ENCODE assay signal across 17 cellular contexts in the genomic region with DNA sequence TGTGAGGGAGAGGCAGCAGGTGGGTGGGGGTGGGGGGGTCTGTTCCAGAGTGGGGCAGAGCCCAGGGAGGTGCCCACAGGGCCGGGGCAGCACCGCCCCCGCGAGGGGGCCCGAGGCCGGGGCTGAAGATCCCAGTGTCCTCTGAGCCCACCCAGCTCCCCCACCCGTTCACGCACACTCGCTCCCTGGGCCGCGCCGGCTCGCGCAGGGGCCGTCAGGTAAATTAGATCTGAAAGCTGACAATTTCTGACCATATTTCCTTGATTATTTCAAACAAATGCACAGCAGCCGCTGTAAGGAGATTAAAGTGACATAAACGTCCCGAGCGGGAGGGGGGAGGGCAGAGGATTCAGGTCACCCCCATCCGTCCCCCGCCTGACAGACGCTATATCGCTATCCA.
"Had no signal": no experiment of that assay in that cellular context is flagged by ENCODE, and none has a peak within 500 bp of the region (broad histone marks: within the 10 kb centered on the region; RNA-seq: fewer than 3 reads in every experiment).

No MANE protein-coding gene starts in this region.

- H3K36me3 Mint-ChIP-seq: activated naive CD4-positive, alpha-beta T cell treated with anti-CD3 and anti-CD28 coated beads, Interleukin-2, amount 10 ng/mL, durations not matched to agents 7 days and 5 days; mesothelial cell of epicardium; naive B cell had no signal

- H3K27me3 Mint-ChIP-seq: activated CD4-positive, alpha-beta T cell treated with anti-CD3 and anti-CD28 coated beads, Interleukin-2, amount 10 ng/mL, durations not matched to agents 7 days and 5 days; naive B cell; stimulated activated naive CD8-positive, alpha-beta T cell treated with anti-CD3 and anti-CD28 coated beads, Interleukin-15, Interleukin-2, amounts not matched to agents 100 ng/mL and 50 ng/mL, for 24 hours had no signal

- H3K27me3 ChIP-seq: adrenal gland, uterus had no signal

- H3K27ac Mint-ChIP-seq: activated CD4-positive, alpha-beta T cell treated with anti-CD3 and anti-CD28 coated beads, Interleukin-2, amount 10 ng/mL, durations not matched to agents 7 days and 5 days; activated naive CD4-positive, alpha-beta T cell treated with anti-CD3 and anti-CD28 coated beads, Interleukin-2, amount 10 ng/mL, durations not matched to agents 7 days and 5 days; activated T-helper 2 cell treated with anti-CD3 and anti-CD28 coated beads, Interferon-gamma antibody, Interleukin-2, Interleukin-4, amounts not matched to agents 10 μg/mL and 5 μg/mL and 100 μg/mL, durations not matched to agents 14 hours and 24 hours and 36 hours; mesothelial cell of epicardium; stimulated activated naive CD8-positive, alpha-beta T cell treated with anti-CD3 and anti-CD28 coated beads, Interleukin-15, Interleukin-2, amounts not matched to agents 100 ng/mL and 50 ng/mL, for 24 hours; T-helper 1 cell treated with Interleukin-12 subunit alpha and Interleukin-12 subunit beta and Interleukin-4 antibody, amounts not matched to agents 30 μg/mL and 1 μg/mL, for 36 hours had no signal

- H3K4me3 Mint-ChIP-seq: activated CD4-positive, alpha-beta T cell treated with anti-CD3 and anti-CD28 coated beads, Interleukin-2, amount 10 ng/mL, durations not matched to agents 7 days and 5 days; activated naive CD4-positive, alpha-beta T cell treated with anti-CD3 and anti-CD28 coated beads, Interleukin-2, amount 10 ng/mL, durations not matched to agents 7 days and 5 days; mesothelial cell of epicardium; naive B cell; stimulated activated naive CD8-positive, alpha-beta T cell treated with anti-CD3 and anti-CD28 coated beads, Interleukin-15, Interleukin-2, amounts not matched to agents 100 ng/mL and 50 ng/mL, for 24 hours; T-helper 1 cell treated with Interleukin-12 subunit alpha and Interleukin-12 subunit beta and Interleukin-4 antibody, amounts not matched to agents 30 μg/mL and 1 μg/mL, for 36 hours had no signal

- H3K36me3 ChIP-seq: adrenal gland, thoracic aorta, uterus had no signal

- H3K4me1 ChIP-seq: adrenal gland had no signal

- DNase-seq: activated CD4-positive, alpha-beta T cell treated with anti-CD3 and anti-CD28 coated beads, Interleukin-2, amount 10 ng/mL, durations not matched to agents 7 days and 5 days; activated CD4-positive, CD25-positive, alpha-beta regulatory T cell; activated naive CD4-positive, alpha-beta T cell treated with anti-CD3 and anti-CD28 coated beads, Interleukin-2, amount 10 ng/mL, durations not matched to agents 7 days and 5 days; activated T-cell treated with anti-CD3 and anti-CD28 coated beads for 4 hours; adrenal gland; islet precursor cell; naive B cell; posterior cingulate gyrus; stimulated activated CD4-positive, alpha-beta T cell treated with anti-CD3 and anti-CD28 coated beads, Interleukin-4, amount 100 ng/mL, for 1 hour; stimulated activated CD8-positive, alpha-beta memory T cell treated with anti-CD3 and anti-CD28 coated beads, Interleukin-4, amount 100 ng/mL, for 48 hours; uterus had no signal

- H3K27ac ChIP-seq: SK-N-MC had no signal

- H3K9me3 ChIP-seq: adrenal gland, thoracic aorta, uterus had no signal

- H3K4me3 ChIP-seq: adrenal gland, SK-N-MC, thoracic aorta, uterus had no signal

- H3K9me3 Mint-ChIP-seq: activated CD4-positive, alpha-beta T cell treated with anti-CD3 and anti-CD28 coated beads, Interleukin-2, amount 10 ng/mL, durations not matched to agents 7 days and 5 days; activated naive CD4-positive, alpha-beta T cell treated with anti-CD3 and anti-CD28 coated beads, Interleukin-2, amount 10 ng/mL, durations not matched to agents 7 days and 5 days; activated T-helper 2 cell treated with anti-CD3 and anti-CD28 coated beads, Interferon-gamma antibody, Interleukin-2, Interleukin-4, amounts not matched to agents 10 μg/mL and 5 μg/mL and 100 μg/mL, durations not matched to agents 14 hours and 24 hours and 36 hours; mesothelial cell of epicardium; naive B cell; stimulated activated naive CD8-positive, alpha-beta T cell treated with anti-CD3 and anti-CD28 coated beads, Interleukin-15, Interleukin-2, amounts not matched to agents 100 ng/mL and 50 ng/mL, for 24 hours; T-helper 1 cell treated with Interleukin-12 subunit alpha and Interleukin-12 subunit beta and Interleukin-4 antibody, amounts not matched to agents 30 μg/mL and 1 μg/mL, for 36 hours had no signal

- H3K4me1 Mint-ChIP-seq: activated naive CD4-positive, alpha-beta T cell treated with anti-CD3 and anti-CD28 coated beads, Interleukin-2, amount 10 ng/mL, durations not matched to agents 7 days and 5 days had no signal
